ENCODE assay signal across 36 cellular contexts in the genomic region with DNA sequence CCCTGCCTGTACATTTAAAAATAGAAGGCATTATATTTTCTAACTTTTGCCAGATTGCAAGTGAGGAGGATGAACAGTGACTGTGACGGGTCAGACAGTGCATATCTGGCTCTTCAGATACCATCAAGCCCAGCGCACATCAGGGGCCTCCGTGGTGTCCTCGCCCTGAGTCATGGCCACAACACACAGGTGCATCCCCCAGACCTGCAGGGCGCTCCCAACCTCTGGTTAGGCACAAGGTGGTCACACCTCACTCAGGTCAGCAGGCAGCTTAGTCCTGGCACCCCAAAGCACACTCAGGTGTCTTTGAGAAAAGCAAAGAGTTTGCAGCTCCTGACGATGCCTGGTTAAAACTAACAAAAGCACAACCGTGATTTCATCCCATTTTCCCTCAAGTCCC. TPM values are rescaled to one million over a fixed set of nuclear protein-coding genes. Genes with fewer than 3 reads are reported as not detected.
"Had no signal": no experiment of that assay in that cellular context is flagged by ENCODE, and none has a peak within 500 bp of the region (broad histone marks: within the 10 kb centered on the region; RNA-seq: fewer than 3 reads in every experiment).

No MANE protein-coding gene starts in this region.

- H3K36me3 Mint-ChIP-seq: activated naive CD8-positive, alpha-beta T cell treated with anti-CD3 and anti-CD28 coated beads for 36 hours; brain had no signal

- DNase-seq: activated B cell treated with CpG ODN at 0.5 μM for 24 hours; activated CD4-positive, alpha-beta memory T cell treated with anti-CD3 and anti-CD28 coated beads, Interleukin-2, amount 10 ng/mL, durations not matched to agents 7 days and 5 days; activated CD4-positive, alpha-beta T cell treated with anti-CD3 and anti-CD28 coated beads for 4 hours; activated CD4-positive, alpha-beta T cell treated with anti-CD3 and anti-CD28 coated beads, Interleukin-2, amount 10 ng/mL, durations not matched to agents 24 days and 14 days; activated CD4-positive, alpha-beta T cell treated with anti-CD3 and anti-CD28 coated beads, Interleukin-2, amount 50 U/mL, for 48 hours; activated CD4-positive, CD25-positive, alpha-beta regulatory T cell treated with anti-CD3 and anti-CD28 coated beads, Interleukin-2, amount 50 U/mL, for 72 hours; activated CD8-positive, alpha-beta memory T cell treated with anti-CD3 and anti-CD28 coated beads, Interleukin-2, amount 50 U/mL, for 48 hours; activated CD8-positive, alpha-beta T cell treated with anti-CD3 and anti-CD28 coated beads, Interleukin-2, amount 10 ng/mL, durations not matched to agents 7 days and 5 days; activated effector memory CD4-positive, alpha-beta T cell treated with Interleukin-2 at 50 U/mL for 16 hours; activated gamma-delta T cell treated with Interleukin-2 at 50 U/mL for 16 hours; activated naive CD4-positive, alpha-beta T cell; activated naive CD4-positive, alpha-beta T cell treated with anti-CD3 and anti-CD28 coated beads for 36 hours; activated naive CD4-positive, alpha-beta T cell treated with anti-CD3 and anti-CD28 coated beads, Interleukin-2, amount 50 U/mL, for 16 hours; activated naive CD8-positive, alpha-beta T cell treated with anti-CD3 and anti-CD28 coated beads for 36 hours; activated T-cell treated with anti-CD3 and anti-CD28 coated beads, Interleukin-2, amount 50 U/mL, for 24 hours; activated T-cell treated with anti-CD3 and anti-CD28 coated beads, Interleukin-2, amount 50 U/mL, for 48 hours; amniotic stem cell; caudate nucleus; cerebellar nuclear complex; SW 1271; T-helper 1 cell; T-helper 2 cell; T-helper 9 cell had no signal

- H3K27me3 Mint-ChIP-seq: activated B cell treated with CpG ODN at 0.5 μM for 24 hours; activated CD4-positive, alpha-beta memory T cell treated with anti-CD3 and anti-CD28 coated beads, Interleukin-2, amount 10 ng/mL, durations not matched to agents 7 days and 5 days; activated CD4-positive, alpha-beta T cell treated with anti-CD3 and anti-CD28 coated beads, Interleukin-2, amount 10 ng/mL, durations not matched to agents 24 days and 14 days; activated naive CD8-positive, alpha-beta T cell treated with anti-CD3 and anti-CD28 coated beads for 36 hours; central memory CD8-positive, alpha-beta T cell had no signal

- H3K4me1 Mint-ChIP-seq: activated B cell treated with CpG ODN at 0.5 μM for 24 hours; activated CD4-positive, alpha-beta memory T cell treated with anti-CD3 and anti-CD28 coated beads, Interleukin-2, amount 10 ng/mL, durations not matched to agents 7 days and 5 days; activated CD4-positive, alpha-beta T cell treated with anti-CD3 and anti-CD28 coated beads, Interleukin-2, amount 10 ng/mL, durations not matched to agents 24 days and 14 days; activated naive CD8-positive, alpha-beta T cell treated with anti-CD3 and anti-CD28 coated beads for 36 hours; brain; central memory CD8-positive, alpha-beta T cell had no signal

- H3K4me3 ChIP-seq: adrenal gland, cardiac muscle cell had no signal

- H3K36me3 ChIP-seq: adrenal gland, cardiac muscle cell had no signal

- H3K9me3 ChIP-seq: adrenal gland had no signal

- H3K4me1 ChIP-seq: adrenal gland had no signal

- H3K27ac ChIP-seq: adrenal gland, cardiac muscle cell, VCaP had no signal

- H3K27ac Mint-ChIP-seq: activated B cell treated with CpG ODN at 0.5 μM for 24 hours; activated CD4-positive, alpha-beta memory T cell treated with anti-CD3 and anti-CD28 coated beads, Interleukin-2, amount 10 ng/mL, durations not matched to agents 7 days and 5 days; activated CD4-positive, alpha-beta T cell treated with anti-CD3 and anti-CD28 coated beads, Interleukin-2, amount 10 ng/mL, durations not matched to agents 24 days and 14 days; activated CD8-positive, alpha-beta T cell treated with anti-CD3 and anti-CD28 coated beads, Interleukin-2, amount 10 ng/mL, durations not matched to agents 7 days and 5 days; activated naive CD4-positive, alpha-beta T cell treated with anti-CD3 and anti-CD28 coated beads for 36 hours; activated naive CD4-positive, alpha-beta T cell treated with anti-CD3 and anti-CD28 coated beads, Interleukin-2, amount 50 U/mL, for 72 hours; activated naive CD8-positive, alpha-beta T cell treated with anti-CD3 and anti-CD28 coated beads for 36 hours; activated T-cell treated with anti-CD3 and anti-CD28 coated beads, Interleukin-2, amount 50 U/mL, for 24 hours; activated T-helper 2 cell treated with anti-CD3 and anti-CD28 coated beads, Interferon-gamma antibody, Interleukin-2, Interleukin-4, amounts not matched to agents 10 μg/mL and 5 μg/mL and 100 μg/mL, durations not matched to agents 14 hours and 24 hours and 36 hours; brain; T-helper 1 cell treated with Interleukin-12 subunit alpha and Interleukin-12 subunit beta and Interleukin-4 antibody, amounts not matched to agents 30 μg/mL and 1 μg/mL, for 36 hours; T-helper 2 cell treated with Interferon-gamma antibody and Interleukin-4, amounts not matched to agents 5 μg/mL and 100 μg/mL, for 36 hours had no signal

- H3K9me3 Mint-ChIP-seq: activated naive CD4-positive, alpha-beta T cell treated with anti-CD3 and anti-CD28 coated beads for 36 hours; activated naive CD8-positive, alpha-beta T cell treated with anti-CD3 and anti-CD28 coated beads for 36 hours; activated T-cell treated with anti-CD3 and anti-CD28 coated beads, Interleukin-2, amount 50 U/mL, for 24 hours; activated T-helper 2 cell treated with anti-CD3 and anti-CD28 coated beads, Interferon-gamma antibody, Interleukin-2, Interleukin-4, amounts not matched to agents 10 μg/mL and 5 μg/mL and 100 μg/mL, durations not matched to agents 14 hours and 24 hours and 36 hours; brain; T-helper 1 cell treated with Interleukin-12 subunit alpha and Interleukin-12 subunit beta and Interleukin-4 antibody, amounts not matched to agents 30 μg/mL and 1 μg/mL, for 36 hours; T-helper 2 cell treated with Interferon-gamma antibody and Interleukin-4, amounts not matched to agents 5 μg/mL and 100 μg/mL, for 36 hours had no signal

- H3K27me3 ChIP-seq: adrenal gland had no signal

- FAIRE-seq: astrocyte, bronchial epithelial cell, TTC549 had no signal

- H3K4me3 Mint-ChIP-seq: activated B cell treated with CpG ODN at 0.5 μM for 24 hours; activated CD4-positive, alpha-beta memory T cell treated with anti-CD3 and anti-CD28 coated beads, Interleukin-2, amount 10 ng/mL, durations not matched to agents 7 days and 5 days; activated CD4-positive, alpha-beta T cell treated with anti-CD3 and anti-CD28 coated beads, Interleukin-2, amount 10 ng/mL, durations not matched to agents 24 days and 14 days; activated CD8-positive, alpha-beta T cell treated with anti-CD3 and anti-CD28 coated beads, Interleukin-2, amount 10 ng/mL, durations not matched to agents 7 days and 5 days; activated naive CD4-positive, alpha-beta T cell treated with anti-CD3 and anti-CD28 coated beads for 36 hours; activated naive CD8-positive, alpha-beta T cell treated with anti-CD3 and anti-CD28 coated beads for 36 hours; activated T-cell treated with anti-CD3 and anti-CD28 coated beads, Interleukin-2, amount 50 U/mL, for 24 hours; brain; central memory CD8-positive, alpha-beta T cell; T-helper 1 cell treated with Interleukin-12 subunit alpha and Interleukin-12 subunit beta and Interleukin-4 antibody, amounts not matched to agents 30 μg/mL and 1 μg/mL, for 36 hours; T-helper 2 cell treated with Interferon-gamma antibody and Interleukin-4, amounts not matched to agents 5 μg/mL and 100 μg/mL, for 36 hours had no signal

- ATAC-seq: activated CD8-positive, alpha-beta T cell treated with anti-CD3 and anti-CD28 coated beads, Interleukin-2, amount 10 ng/mL, durations not matched to agents 7 days and 5 days; activated naive CD4-positive, alpha-beta T cell treated with anti-CD3 and anti-CD28 coated beads, Interleukin-2, amount 50 U/mL, for 72 hours had no signal

RNA-seq across cellular contexts. Expression of gene IRX2, which starts 28.6 kb away (rescaled TPM):
- total RNA-seq: activated B cell treated with CpG ODN at 0.5 μM for 24 hours; activated CD4-positive, alpha-beta memory T cell treated with anti-CD3 and anti-CD28 coated beads, Interleukin-2, amount 10 ng/mL, durations not matched to agents 7 days and 5 days; activated CD4-positive, alpha-beta T cell treated with anti-CD3 and anti-CD28 coated beads, Interleukin-2, amount 10 ng/mL, durations not matched to agents 24 days and 14 days; activated CD8-positive, alpha-beta memory T cell treated with anti-CD3 and anti-CD28 coated beads for 36 hours; activated CD8-positive, alpha-beta T cell treated with anti-CD3 and anti-CD28 coated beads, Interleukin-2, amount 10 ng/mL, durations not matched to agents 7 days and 5 days; activated naive CD4-positive, alpha-beta T cell treated with anti-CD3 and anti-CD28 coated beads for 36 hours; activated naive CD4-positive, alpha-beta T cell treated with anti-CD3 and anti-CD28 coated beads, Interleukin-2, amount 50 U/mL, for 72 hours; activated naive CD8-positive, alpha-beta T cell treated with anti-CD3 and anti-CD28 coated beads for 36 hours; activated T-helper 2 cell treated with anti-CD3 and anti-CD28 coated beads, Interferon-gamma antibody, Interleukin-2, Interleukin-4, amounts not matched to agents 10 μg/mL and 5 μg/mL and 100 μg/mL, durations not matched to agents 14 hours and 24 hours and 36 hours had no signal
